8 cellular contexts compared by ENCODE assay signal in the genomic region with DNA sequence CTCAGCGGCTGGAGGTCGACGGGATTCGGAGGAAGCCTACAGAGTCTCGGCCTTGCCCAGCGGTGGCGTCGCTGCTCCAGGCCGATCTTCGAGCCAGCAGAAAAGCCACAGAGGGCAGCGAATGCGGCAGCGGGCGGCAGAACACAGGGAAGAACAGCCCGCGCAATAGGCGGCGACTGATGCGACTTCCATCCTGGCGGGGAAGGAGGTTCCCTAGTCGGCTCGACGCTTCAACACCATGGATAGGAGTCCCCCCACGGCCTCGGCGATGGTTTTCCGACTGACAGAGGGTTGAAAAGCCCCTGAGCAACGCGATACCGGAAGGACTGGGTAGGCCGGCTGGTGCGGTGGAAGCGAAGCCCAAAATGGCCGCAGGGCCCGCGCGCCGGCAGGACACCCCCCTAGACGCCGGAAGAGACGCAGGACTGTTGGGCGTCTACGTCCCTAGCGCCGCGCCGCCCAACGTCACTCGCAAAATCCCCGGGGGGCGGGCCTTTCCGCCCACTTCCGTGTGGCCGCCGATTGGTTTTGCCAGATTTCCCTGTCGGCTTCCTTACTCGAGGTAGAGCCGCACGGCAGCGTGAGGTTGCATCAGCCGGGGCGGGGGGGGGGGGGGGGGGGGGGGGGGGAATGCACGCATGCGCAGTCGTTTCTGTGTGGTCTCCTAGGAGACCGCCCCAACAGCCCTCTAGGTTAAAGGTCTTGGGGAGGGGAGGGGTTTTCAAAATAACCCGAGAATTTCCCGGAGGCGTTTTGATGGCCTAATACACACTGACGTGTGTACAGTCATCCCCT. TPM values are rescaled to one million over a fixed set of nuclear protein-coding genes. Genes with fewer than 3 reads are reported as not detected.
DNase-seq lines count a peak whose midpoint lies in the region; ATAC-seq and TF ChIP-seq lines count a peak whose summit lies in the region.

A gene (minus strand): TSS at position 367 of the 795 bp plus-strand sequence. CDS start 406 bp downstream, outside the sequence.

- intact Hi-C loops in cardiac septum (cut with DNase I), result loop anchor here (5.0 kb wide), 1 partner anchor 1144 kb away; no protein-coding TSS in a partner anchor

- peak within 1 kb of the TSS; percentile 77 for H3K4me3 ChIP-seq in GM12875 (ENCODE audit: low read depth, low read length)

- ATAC-seq in HG02798 (IDR thresholded peaks at IDR 0.05; ENCODE audit: poor library complexity, unreplicated experiment) (peak; percentile 96), T-cell (replicated peaks in 1 of 4) (peak; percentile 91 to 95 (median 92))

- peaks cover 10 to 24% (median 11%) of the 10 kb centered on the region in 3 donors for H3K4me1 Mint-ChIP-seq in T-cell
- H3K4me1 Mint-ChIP-seq in type B pancreatic cell (ENCODE audit: unreplicated experiment), result peaks cover 11% of the 10 kb centered on the region

- H3K36me3 Mint-ChIP-seq in T-cell, result peaks cover 33% of the 10 kb centered on the region
- peaks cover 12% of the 10 kb centered on the region for H3K36me3 Mint-ChIP-seq in type B pancreatic cell

- H3K27ac ChIP-seq in adipose tissue (ENCODE audit: low read depth, low read length), result peak within 1 kb of the TSS; percentile 80

- H3K9me3 Mint-ChIP-seq in T-cell, result no peaks in the 10 kb centered on the region
- H3K9me3 Mint-ChIP-seq in type B pancreatic cell, result no peaks in the 10 kb centered on the region

- no peaks in the 10 kb centered on the region for H3K27me3 Mint-ChIP-seq in T-cell
- H3K27me3 Mint-ChIP-seq in type B pancreatic cell, result no peaks in the 10 kb centered on the region

- WGBS in adipose tissue, 3 donors, result 0% methylated on average over 64 to 69 of the region's 70 CpGs

- CTCF ChIA-PET in T-cell (lab: Charles Lee), result interaction anchor here in 1 of 2 donors (0.9 to 4.9 kb wide), 2 partner anchors 14 to 37 kb away, joined by 5 to 53 read pairs; no protein-coding TSS in a partner anchor

- TF ChIP-seq CTCF in GM12875 (IDR thresholded peaks at IDR 0.05; ENCODE audit: borderline replicate concordance, insufficient read depth, low read depth, low read length) (no peak), type B pancreatic cell (conservative IDR thresholded peaks at IDR 0.05) (no peak)

- H3K4me3 Mint-ChIP-seq in T-cell, result peak within 1 kb of the TSS; percentile 98 to 99 (median 98)
- H3K4me3 Mint-ChIP-seq in type B pancreatic cell, result peak within 1 kb of the TSS; percentile 98

- DNase-seq in NCI-H1436 treated with DMSO at 0.1 percent for 48 hours (lab: John Stamatoyannopoulos, UW), result peak; percentile 97
- peak; percentile 92 to 99 (median 97) for DNase-seq in T-cell
- DNase-seq in cardiac septum (ENCODE audit: low spot score), result peak; percentile 99
- peak; percentile 97 for DNase-seq in pons (ENCODE audit: low spot score)
- DNase-seq in type B pancreatic cell (ENCODE audit: extremely low spot score, unreplicated experiment), result peak; percentile 98

- H3K27ac Mint-ChIP-seq in T-cell (peak within 1 kb of the TSS; percentile 99 to 100), type B pancreatic cell (peak within 1 kb of the TSS; percentile 96)

- POLR2A ChIA-PET in T-cell (lab: Charles Lee), result interaction anchor here in 1 of 2 donors (0.6 to 1.6 kb wide), 3 partner anchors 13 to 247 kb away, joined by 3 to 19 read pairs (median 4); a partner anchor contains a TSS

RNA-seq across cellular contexts. Expression of the gene that starts here (rescaled TPM):
- total RNA-seq in T-cell (100 to 1,000 TPM in 2 of 5 donors, 10 to 100 TPM in 3; 67.9 to 151 (median 70.6) TPM), cardiac septum (21.2 TPM), type B pancreatic cell (ENCODE audit: low replicate concordance) (43.3 and 48.9 TPM in 2 replicates)
- 10 to 100 TPM; 14.3 to 41.6 (median 30.3) TPM for polyA plus RNA-seq in adipose tissue

Comparison
In these comparisons a context has a peak if more than half of its experiments do, and no peak if none do; other contexts are left out.
1. Peak in every context shown above with its lines: DNase-seq, ATAC-seq, H3K4me3 ChIP-seq and H3K27ac ChIP-seq.